8 cellular contexts compared by ENCODE assay signal in the genomic region with DNA sequence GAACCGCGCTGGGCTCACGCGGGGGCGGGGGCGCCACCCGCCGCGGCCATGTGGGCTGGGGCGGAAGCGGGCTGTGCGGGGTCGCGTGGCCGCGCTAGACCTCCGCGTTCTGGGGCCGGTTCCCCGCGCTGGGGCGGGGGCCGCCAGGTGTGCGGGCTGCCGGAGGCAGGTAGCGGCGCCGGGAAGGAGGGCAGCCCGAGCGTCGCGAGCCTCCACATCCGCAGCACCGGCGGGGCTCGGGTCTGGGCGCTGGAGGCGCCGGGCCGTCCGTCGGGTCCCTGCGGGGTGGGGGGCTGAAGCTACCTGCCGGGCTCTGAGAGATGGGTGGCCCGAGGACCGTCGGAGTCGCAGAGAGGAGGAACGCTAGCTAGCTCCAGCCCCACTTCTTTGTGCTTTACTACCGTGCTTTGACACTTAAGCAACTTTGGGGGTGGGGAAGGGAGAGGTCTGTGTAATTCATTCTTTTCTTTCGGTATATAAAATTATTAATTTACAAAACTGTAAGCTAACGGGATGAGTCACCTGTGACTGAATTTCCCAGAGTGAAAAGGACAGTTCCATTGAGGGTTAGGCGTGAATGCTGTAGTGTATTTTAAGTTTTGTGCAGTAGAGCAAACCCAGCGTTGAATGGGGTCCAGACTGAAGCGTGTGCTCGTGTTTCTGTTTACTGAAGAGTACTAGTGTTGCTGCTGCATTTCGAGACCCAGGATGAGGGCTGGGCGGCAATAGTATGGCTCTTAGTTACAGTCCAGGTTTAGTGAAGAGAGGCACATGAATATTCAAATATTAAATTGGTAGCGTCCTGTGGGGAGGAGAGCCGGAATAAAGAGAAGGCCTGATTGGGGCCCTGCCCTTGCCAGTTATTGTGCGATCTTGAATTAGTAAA. TPM values are rescaled to one million over a fixed set of nuclear protein-coding genes. Genes with fewer than 3 reads are reported as not detected.
DNase-seq lines count a peak whose midpoint lies in the region; ATAC-seq and TF ChIP-seq lines count a peak whose summit lies in the region.

No MANE protein-coding gene starts in this region.

- peak overlapping the region; percentile 96 for H2AFZ ChIP-seq in hepatocyte

- H3K79me2 ChIP-seq in hepatocyte, result peaks cover 54% of the 10 kb centered on the region

- H3K4me3 ChIP-seq in hepatocyte, result peak overlapping the region; percentile 48
- H3K4me3 ChIP-seq in skeletal muscle cell (ENCODE audit: low read depth, low read length), result peak overlapping the region; percentile 92

- H3K9me2 ChIP-seq in hepatocyte (replicated peaks; ENCODE audit: insufficient read depth), result no peaks in the 10 kb centered on the region

- H3K36me3 ChIP-seq in hepatocyte (replicated peaks; ENCODE audit: insufficient read depth, low read depth), result no peaks in the 10 kb centered on the region

- H3K4me2 ChIP-seq in hepatocyte, result peak overlapping the region; percentile 75

- peak; percentile 24 for ATAC-seq in HG02981 (IDR thresholded peaks at IDR 0.05; ENCODE audit: unreplicated experiment)

- DNase-seq in activated gamma-delta T cell treated with anti-CD3 and anti-CD28 coated beads, Interleukin-2, amount 50 U/mL, for 16 hours (ENCODE audit: low read depth), result peak; percentile 9
- DNase-seq in activated gamma-delta T cell (lab: John Stamatoyannopoulos, UW), result no peak
- DNase-seq in NCI-H748 (lab: John Stamatoyannopoulos, UW; ENCODE audit: unreplicated experiment), result peak; percentile 67
- DNase-seq in amniotic epithelial cell (ENCODE audit: low read depth), result peak; percentile 27
- peak; percentile 43 for DNase-seq in hepatocyte (ENCODE audit: low spot score)
- no peak for DNase-seq in skeletal muscle cell (ENCODE audit: low read depth)
- DNase-seq in occipital lobe (lab: John Stamatoyannopoulos, UW), result no peak

- H4K20me1 ChIP-seq in hepatocyte (ENCODE audit: insufficient read depth, poor library complexity, severe bottlenecking), result no peaks in the 10 kb centered on the region

- peaks cover 13% of the 10 kb centered on the region for H3K4me1 ChIP-seq in hepatocyte (ENCODE audit: insufficient read depth)

- no peaks in the 10 kb centered on the region for H3K9me3 ChIP-seq in hepatocyte (ENCODE audit: low read depth)

- H3K27me3 ChIP-seq in hepatocyte, result no peaks in the 10 kb centered on the region

- TF ChIP-seq CTCF in hepatocyte (IDR thresholded peaks at IDR 0.05; ENCODE audit: poor library complexity), result no peak

- 2% methylated on average over 42 of the region's 61 CpGs for WGBS in hepatocyte (ENCODE audit: low lambda C conversion rate, missing lambda C conversion rate)

- H3K27ac ChIP-seq in hepatocyte, result peak overlapping the region; percentile 96

RNA-seq across cellular contexts. Expression of a gene that starts 0.8 kb away (rescaled TPM):
- total RNA-seq in hepatocyte, result 49.6 and 50.8 TPM in 2 replicates
- 19.0 and 26.3 TPM in 2 replicates for polyA plus RNA-seq in hepatocyte
- total RNA-seq in occipital lobe, result 34.0 TPM

Comparison
In these comparisons a context has a peak if more than half of its experiments do, and no peak if none do; other contexts are left out.
1. DNase-seq: peak in activated gamma-delta T cell treated with anti-CD3 and anti-CD28 coated beads, Interleukin-2, amount 50 U/mL, for 16 hours (single experiment), NCI-H748 (single experiment), amniotic epithelial cell (single experiment) and hepatocyte (single experiment); none in activated gamma-delta T cell (single experiment), skeletal muscle cell (single experiment) and occipital lobe (single experiment).